15 cellular contexts compared by ENCODE assay signal in the genomic region with DNA sequence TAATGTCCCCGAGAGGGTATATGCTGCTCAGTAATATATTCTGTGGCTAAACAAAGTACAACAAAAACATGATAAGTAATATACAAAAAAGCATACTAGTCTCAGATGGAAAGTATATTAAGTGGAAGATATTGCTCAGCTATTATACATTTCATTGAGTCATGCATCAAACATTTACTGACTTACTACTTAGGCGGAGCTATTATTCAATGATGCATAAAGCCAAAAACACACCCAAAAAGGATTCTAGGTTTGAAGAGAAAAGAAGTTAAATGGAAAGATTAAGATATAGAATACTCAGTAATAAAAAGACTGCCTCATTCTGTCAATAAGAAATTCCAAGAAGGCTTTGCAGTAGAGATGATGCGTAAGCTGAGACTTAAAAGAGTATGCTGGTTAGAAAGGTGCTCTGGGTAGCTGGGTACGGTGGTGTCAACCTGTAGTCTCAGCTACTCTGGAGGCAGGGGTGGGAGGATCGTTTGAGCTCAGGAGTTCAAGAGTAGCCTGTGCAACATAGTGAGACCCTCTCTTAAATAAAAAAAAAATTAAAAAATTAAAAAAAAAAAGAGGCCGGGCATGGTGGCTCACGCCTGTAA. TPM values are rescaled to one million over a fixed set of nuclear protein-coding genes. Genes with fewer than 3 reads are reported as not detected.
DNase-seq lines count a peak whose midpoint lies in the region; ATAC-seq and TF ChIP-seq lines count a peak whose summit lies in the region.
"Had no signal": no experiment of that assay in that cellular context is flagged by ENCODE, and none has a peak within 500 bp of the region (broad histone marks: within the 10 kb centered on the region; RNA-seq: fewer than 3 reads in every experiment).

No MANE protein-coding gene starts in this region.

- H3K4me2 ChIP-seq in hepatocyte: no peak overlapping the region
- H3K4me2 ChIP-seq: BLaER1 had no signal

- H3K9me3 ChIP-seq in hepatocyte (ENCODE audit: low read depth): no peaks in the 10 kb centered on the region
- H3K9me3 ChIP-seq: lower lobe of right lung, ovary had no signal

- peak overlapping the region; percentile 28 for H3K4me3 Mint-ChIP-seq in activated CD8-positive, alpha-beta T cell treated with anti-CD3 and anti-CD28 coated beads, Interleukin-2, amount 10 ng/mL, durations not matched to agents 7 days and 5 days
- H3K4me3 Mint-ChIP-seq: brain had no signal

- POLR2A ChIA-PET in activated CD8-positive, alpha-beta T cell treated with anti-CD3 and anti-CD28 coated beads, Interleukin-2, amount 10 ng/mL, durations not matched to agents 7 days and 5 days (lab: Charles Lee): interaction anchor here (1.0 to 3.5 kb wide), 6 partner anchors 9 to 117 kb away, joined by 3 to 22 read pairs (median 6); a partner anchor contains a TSS

- no peaks in the 10 kb centered on the region for H3K9me3 Mint-ChIP-seq in activated CD8-positive, alpha-beta T cell treated with anti-CD3 and anti-CD28 coated beads, Interleukin-2, amount 10 ng/mL, durations not matched to agents 7 days and 5 days (ENCODE audit: insufficient read depth)
- H3K9me3 Mint-ChIP-seq: brain had no signal

- over 99% methylated on average over 7 of the region's 7 CpGs for WGBS in hepatocyte (ENCODE audit: low lambda C conversion rate, missing lambda C conversion rate)

- DNase-seq in stimulated activated naive CD4-positive, alpha-beta T cell treated with Interleukin-2 at 50 U/mL for 16 hours (lab: John Stamatoyannopoulos, UW): peak; percentile 12
- no peak for DNase-seq in stimulated activated naive CD4-positive, alpha-beta T cell (lab: John Stamatoyannopoulos, UW)
- no peak for DNase-seq in activated CD8-positive, alpha-beta T cell treated with anti-CD3 and anti-CD28 coated beads, Interleukin-2, amount 10 ng/mL, durations not matched to agents 7 days and 5 days
- peak; percentile 67 for DNase-seq in fibroblast of the aortic adventitia (ENCODE audit: low read depth)
- no peak for DNase-seq in hepatocyte (ENCODE audit: low spot score)
- DNase-seq in NCI-H1105 (lab: John Stamatoyannopoulos, UW): no peak
- DNase-seq in NCI-H187 treated with DMSO at 0.1 percent for 48 hours (lab: John Stamatoyannopoulos, UW): no peak
- no peak for DNase-seq in NCI-H748 treated with DMSO at 0.1 percent for 48 hours (lab: John Stamatoyannopoulos, UW)
- DNase-seq: hippocampal formation, Karpas-422, lower lobe of right lung, NCI-H2081 treated with DMSO at 0.1 percent for 48 hours, ovary had no signal

- peaks cover 88% of the 10 kb centered on the region for H3K36me3 Mint-ChIP-seq in activated CD8-positive, alpha-beta T cell treated with anti-CD3 and anti-CD28 coated beads, Interleukin-2, amount 10 ng/mL, durations not matched to agents 7 days and 5 days (ENCODE audit: low read depth)

- no peaks in the 10 kb centered on the region for H3K27me3 Mint-ChIP-seq in activated CD8-positive, alpha-beta T cell treated with anti-CD3 and anti-CD28 coated beads, Interleukin-2, amount 10 ng/mL, durations not matched to agents 7 days and 5 days (ENCODE audit: low read depth)
- H3K27me3 Mint-ChIP-seq: brain had no signal

- no peaks in the 10 kb centered on the region for H3K27me3 ChIP-seq in hepatocyte
- H3K27me3 ChIP-seq: BLaER1, ovary had no signal

- TF ChIP-seq CTCF in fibroblast of the aortic adventitia (IDR thresholded peaks at IDR 0.05; ENCODE audit: insufficient read depth, low read length) (no peak), hepatocyte (IDR thresholded peaks at IDR 0.05; ENCODE audit: poor library complexity) (no peak)

- CTCF ChIA-PET in activated CD8-positive, alpha-beta T cell treated with anti-CD3 and anti-CD28 coated beads, Interleukin-2, amount 10 ng/mL, durations not matched to agents 7 days and 5 days (lab: Charles Lee): interaction anchor here (0.7 to 1.9 kb wide), 6 partner anchors 11 to 133 kb away, joined by 3 to 8 read pairs (median 4); a partner anchor contains a TSS

- no peak overlapping the region for H3K27ac ChIP-seq in hepatocyte
- H3K27ac ChIP-seq: BLaER1, lower lobe of right lung, ovary had no signal

- no peak overlapping the region for H2AFZ ChIP-seq in hepatocyte

- no peaks in the 10 kb centered on the region for H4K20me1 ChIP-seq in hepatocyte (ENCODE audit: insufficient read depth, poor library complexity, severe bottlenecking)
- H4K20me1 ChIP-seq: BLaER1 had no signal

- no peak overlapping the region for H3K4me3 ChIP-seq in fibroblast of the aortic adventitia (ENCODE audit: low read depth, low read length)
- H3K4me3 ChIP-seq in hepatocyte: no peak overlapping the region
- H3K4me3 ChIP-seq: BLaER1, lower lobe of right lung, ovary had no signal

- no peaks in the 10 kb centered on the region for H3K36me3 ChIP-seq in hepatocyte (replicated peaks; ENCODE audit: insufficient read depth, low read depth)
- H3K36me3 ChIP-seq: ovary had no signal

- peaks cover 74% of the 10 kb centered on the region for H3K4me1 Mint-ChIP-seq in activated CD8-positive, alpha-beta T cell treated with anti-CD3 and anti-CD28 coated beads, Interleukin-2, amount 10 ng/mL, durations not matched to agents 7 days and 5 days (ENCODE audit: low read depth)
- H3K4me1 Mint-ChIP-seq: brain had no signal

- no peaks in the 10 kb centered on the region for H3K79me2 ChIP-seq in hepatocyte

- H3K9me2 ChIP-seq in hepatocyte (replicated peaks; ENCODE audit: insufficient read depth): no peaks in the 10 kb centered on the region

- ATAC-seq in activated CD8-positive, alpha-beta T cell treated with anti-CD3 and anti-CD28 coated beads, Interleukin-2, amount 10 ng/mL, durations not matched to agents 7 days and 5 days: peak; percentile 17
- ATAC-seq: lower lobe of right lung had no signal

- no peaks in the 10 kb centered on the region for H3K4me1 ChIP-seq in hepatocyte (ENCODE audit: insufficient read depth)
- H3K4me1 ChIP-seq: BLaER1 had no signal

- H3K27ac Mint-ChIP-seq in activated CD8-positive, alpha-beta T cell treated with anti-CD3 and anti-CD28 coated beads, Interleukin-2, amount 10 ng/mL, durations not matched to agents 7 days and 5 days: peak overlapping the region; percentile 72
- H3K27ac Mint-ChIP-seq: brain had no signal

RNA-seq across cellular contexts. Expression of a gene that starts 27.6 kb away (rescaled TPM):
- total RNA-seq in activated CD8-positive, alpha-beta T cell treated with anti-CD3 and anti-CD28 coated beads, Interleukin-2, amount 10 ng/mL, durations not matched to agents 7 days and 5 days: 100 to 1,000 TPM; 453 to 469 TPM
- 50.5 and 114 TPM in 2 replicates for total RNA-seq in fibroblast of the aortic adventitia (ENCODE audit: low replicate concordance)
- 32.4 and 45.5 TPM in 2 replicates for total RNA-seq in hepatocyte
- polyA plus RNA-seq in hepatocyte: 6.4 and 7.2 TPM in 2 replicates

Comparison
In these comparisons a context has a peak if more than half of its experiments do, and no peak if none do; other contexts are left out.
1. DNase-seq: peak in stimulated activated naive CD4-positive, alpha-beta T cell treated with Interleukin-2 at 50 U/mL for 16 hours (single experiment) and fibroblast of the aortic adventitia (single experiment); none in stimulated activated naive CD4-positive, alpha-beta T cell (0 of 6), activated CD8-positive, alpha-beta T cell treated with anti-CD3 and anti-CD28 coated beads, Interleukin-2, amount 10 ng/mL, durations not matched to agents 7 days and 5 days (single experiment), hepatocyte (single experiment), NCI-H1105 (single experiment), NCI-H187 treated with DMSO at 0.1 percent for 48 hours (single experiment) and NCI-H748 treated with DMSO at 0.1 percent for 48 hours (single experiment).